Comparison of ENCODE assay signal across 8 cellular contexts in the genomic region with DNA sequence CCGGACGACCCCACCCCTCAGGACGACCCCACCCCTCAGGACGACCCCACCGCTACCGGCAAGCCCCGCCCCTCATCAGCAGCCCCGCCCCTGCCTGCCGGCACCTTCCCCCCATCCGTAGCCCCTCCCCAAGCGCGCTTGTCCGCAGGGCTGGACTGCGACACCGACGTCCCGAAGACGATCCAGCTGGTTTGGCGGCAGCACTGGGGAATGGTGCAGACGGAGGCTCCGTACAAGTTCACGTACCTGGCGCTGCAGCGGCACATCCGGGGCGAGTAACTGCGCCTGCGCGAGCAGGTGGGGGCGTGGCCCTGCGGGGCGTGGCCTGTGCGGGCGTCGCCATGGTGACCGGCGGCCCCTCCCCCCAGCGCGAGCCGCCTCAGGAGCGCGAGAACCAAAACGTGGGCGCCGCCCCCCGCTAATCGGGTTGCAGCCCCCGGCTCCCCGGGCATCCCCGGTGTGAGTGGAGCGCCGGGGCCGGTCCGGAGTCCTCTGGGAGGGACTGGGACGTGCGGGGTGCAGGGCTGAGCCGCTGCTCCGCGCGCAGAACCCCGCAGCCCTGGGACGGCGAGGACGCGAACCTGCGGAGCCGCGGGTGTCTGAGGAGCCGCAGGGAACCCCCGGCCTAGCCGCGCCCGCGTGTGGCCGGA.
A peak's percentile ranks its signal among the peaks of the same experiment; 100 is the strongest.
DNase-seq lines count a peak whose midpoint lies in the region; ATAC-seq lines count a peak whose summit lies in the region.

No MANE protein-coding gene starts in this region.

- ATAC-seq in GM18502 (IDR thresholded peaks at IDR 0.05; ENCODE audit: poor library complexity, unreplicated experiment) (peak; percentile 61), HG03103 (IDR thresholded peaks at IDR 0.05; ENCODE audit: low read depth, unreplicated experiment) (peak; percentile 39)

- H3K4me1 ChIP-seq in muscle layer of duodenum (ENCODE audit: control insufficient read depth in 1 of 2, insufficient read depth in 2 of 2, low read length in 2 of 2) = peaks cover 0 to 15% of the 10 kb centered on the region in 2 donors

- H3K27ac ChIP-seq in epithelial cell of prostate (peak overlapping the region; percentile 80), muscle layer of duodenum (ENCODE audit: low read length) (no peak overlapping the region)

- no peaks in the 10 kb centered on the region for H3K9me3 ChIP-seq in muscle layer of duodenum (ENCODE audit: control insufficient read depth in 1 of 2, low read length in 2 of 2)

- DNase-seq in NK-92 treated with Interleukin-12 subunit alpha and Interleukin-12 subunit beta, amount 100 ng/mL, for 24 hours (lab: John Stamatoyannopoulos, UW) = peak; percentile 65
- DNase-seq in activated CD8-positive, alpha-beta memory T cell treated with anti-CD3 and anti-CD28 coated beads, Interleukin-2, amount 50 U/mL, for 48 hours = peak; percentile 99
- no peak for DNase-seq in epithelial cell of prostate (ENCODE audit: low read depth, low spot score)
- peak; percentile 80 to 86 for DNase-seq in stimulated activated CD8-positive, alpha-beta memory T cell treated with anti-CD3 and anti-CD28 coated beads, Interleukin-7, amount 100 ng/mL, for 1 hour (ENCODE audit: low read depth in 2 of 2)
- no peak for DNase-seq in dedifferentiated amniotic fluid mesenchymal stem cell (ENCODE audit: extremely low spot score)

- H3K27me3 ChIP-seq in muscle layer of duodenum (ENCODE audit: low read depth, low read length) = peaks cover 10% of the 10 kb centered on the region

- peak overlapping the region; percentile 30 to 59 for H3K4me3 ChIP-seq in muscle layer of duodenum (ENCODE audit: low read depth in 1 of 2, low read length in 2 of 2)

- H3K36me3 ChIP-seq in muscle layer of duodenum (ENCODE audit: control insufficient read depth in 1 of 2, insufficient read depth in 2 of 2, low read length in 2 of 2) = no peaks in the 10 kb centered on the region

Comparison
In these comparisons a context has a peak if more than half of its experiments do, and no peak if none do; other contexts are left out.
1. DNase-seq: peak in NK-92 treated with Interleukin-12 subunit alpha and Interleukin-12 subunit beta, amount 100 ng/mL, for 24 hours (single experiment), activated CD8-positive, alpha-beta memory T cell treated with anti-CD3 and anti-CD28 coated beads, Interleukin-2, amount 50 U/mL, for 48 hours (single experiment) and stimulated activated CD8-positive, alpha-beta memory T cell treated with anti-CD3 and anti-CD28 coated beads, Interleukin-7, amount 100 ng/mL, for 1 hour (2 of 2); none in epithelial cell of prostate (single experiment) and dedifferentiated amniotic fluid mesenchymal stem cell (single experiment).